In the genomic region with DNA sequence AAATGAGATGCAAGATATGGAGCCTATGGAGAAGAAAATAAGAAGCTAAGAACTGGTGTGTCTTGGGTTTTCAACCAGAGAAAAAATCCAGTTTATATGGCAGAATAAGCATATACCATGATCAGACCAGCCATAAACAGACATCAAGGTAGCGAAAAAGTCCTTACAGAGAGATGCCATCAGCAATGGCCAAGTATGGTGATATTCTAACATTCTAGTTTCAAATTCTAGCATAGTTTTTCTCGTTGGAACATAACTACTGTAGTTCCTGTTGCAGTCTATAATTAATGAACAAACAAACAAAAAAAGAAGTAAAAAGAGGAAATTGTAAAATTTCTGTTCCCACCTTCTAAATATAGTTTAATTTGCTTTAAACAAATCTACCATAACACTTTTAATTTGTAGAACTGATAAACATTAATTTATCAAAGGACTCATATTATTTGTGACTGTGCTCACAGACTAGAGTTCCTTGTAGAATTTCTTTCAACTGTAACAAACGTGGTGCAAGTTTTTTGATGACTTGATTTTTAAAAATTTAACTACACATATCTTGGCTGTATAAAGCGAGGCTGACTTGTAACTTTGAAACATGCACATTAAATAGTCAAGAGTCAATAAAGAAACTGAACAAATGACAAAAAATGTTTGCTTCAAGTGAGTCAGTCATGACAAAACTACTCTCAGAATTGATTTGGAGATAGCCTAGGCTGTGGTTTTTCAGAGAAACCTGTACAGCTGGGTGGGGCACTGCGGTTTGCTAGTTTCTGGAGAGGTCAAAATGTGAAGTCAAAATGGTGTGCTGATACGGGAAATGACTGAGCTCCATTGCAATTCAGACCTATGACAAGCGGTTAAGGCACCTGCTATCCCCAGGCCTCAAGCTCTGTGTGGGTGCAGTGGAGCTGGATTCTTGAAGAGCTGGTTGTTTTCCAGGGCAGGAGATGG, we compare ENCODE assay signal across 8 cellular contexts. TPM values are rescaled to one million over a fixed set of nuclear protein-coding genes. Genes with fewer than 3 reads are reported as not detected.
DNase-seq lines count a peak whose midpoint lies in the region; ATAC-seq and TF ChIP-seq lines count a peak whose summit lies in the region.

No MANE protein-coding gene starts in this region.

- H3K27me3 Mint-ChIP-seq in activated T-cell treated with anti-CD3 and anti-CD28 coated beads, Interleukin-2, amount 50 U/mL, for 24 hours, result no peaks in the 10 kb centered on the region
- no peaks in the 10 kb centered on the region for H3K27me3 Mint-ChIP-seq in stimulated activated memory B cell treated with anti-CD40 and anti-IgM and Interleukin-4, amounts not matched to agents 10 μg/mL and 1 μg/mL and 100 μg/mL, for 72 hours

- H3K9me3 Mint-ChIP-seq in activated T-cell treated with anti-CD3 and anti-CD28 coated beads, Interleukin-2, amount 50 U/mL, for 24 hours, result no peaks in the 10 kb centered on the region
- H3K9me3 Mint-ChIP-seq in stimulated activated memory B cell treated with anti-CD40 and anti-IgM and Interleukin-4, amounts not matched to agents 10 μg/mL and 1 μg/mL and 100 μg/mL, for 72 hours, result no peaks in the 10 kb centered on the region

- H3K27me3 ChIP-seq in kidney epithelial cell (ENCODE audit: control insufficient read depth, insufficient read depth, low read length) (no peaks in the 10 kb centered on the region), esophagus muscularis mucosa (no peaks in the 10 kb centered on the region)

- no peak for TF ChIP-seq CTCF in kidney epithelial cell (IDR thresholded peaks at IDR 0.05; ENCODE audit: insufficient read depth, low read length, poor library complexity, severe bottlenecking)
- no peak for TF ChIP-seq CTCF in esophagus muscularis mucosa (IDR thresholded peaks at IDR 0.05)

- intact Hi-C loops in esophagus muscularis mucosa (cut with DNase I), result loop anchor here (5.0 to 10.0 kb wide), 3 partner anchors 219 to 902 kb away; no protein-coding TSS in a partner anchor

- ATAC-seq in GM18511 (IDR thresholded peaks at IDR 0.05; ENCODE audit: unreplicated experiment), result peak; percentile 78
- peak; percentile 85 for ATAC-seq in HG02885 (IDR thresholded peaks at IDR 0.05; ENCODE audit: poor library complexity, unreplicated experiment)
- ATAC-seq in stimulated activated memory B cell treated with anti-CD40 and anti-IgM and Interleukin-4, amounts not matched to agents 10 μg/mL and 1 μg/mL and 100 μg/mL, for 72 hours, result peak; percentile 93

- no peak for TF ChIP-seq POLR2A in esophagus muscularis mucosa (IDR thresholded peaks at IDR 0.05; ENCODE audit: low read depth)

- no peak overlapping the region for H3K27ac ChIP-seq in esophagus muscularis mucosa (replicated peaks in 1 of 4)

- no peak for TF ChIP-seq EP300 in esophagus muscularis mucosa (IDR thresholded peaks at IDR 0.05)

- no peaks in the 10 kb centered on the region for H3K9me3 ChIP-seq in esophagus muscularis mucosa

- no peak overlapping the region for H3K4me3 ChIP-seq in kidney epithelial cell (ENCODE audit: low read depth, low read length)
- no peak overlapping the region for H3K4me3 ChIP-seq in esophagus muscularis mucosa

- no peaks in the 10 kb centered on the region for H3K36me3 ChIP-seq in kidney epithelial cell (ENCODE audit: control insufficient read depth, insufficient read depth, low read length)
- no peaks in the 10 kb centered on the region for H3K36me3 ChIP-seq in esophagus muscularis mucosa

- peaks cover 75% of the 10 kb centered on the region for H3K4me1 Mint-ChIP-seq in activated T-cell treated with anti-CD3 and anti-CD28 coated beads, Interleukin-2, amount 50 U/mL, for 24 hours (ENCODE audit: low read depth)
- H3K4me1 Mint-ChIP-seq in stimulated activated memory B cell treated with anti-CD40 and anti-IgM and Interleukin-4, amounts not matched to agents 10 μg/mL and 1 μg/mL and 100 μg/mL, for 72 hours, result peaks cover 69% of the 10 kb centered on the region

- H3K4me3 Mint-ChIP-seq in activated T-cell treated with anti-CD3 and anti-CD28 coated beads, Interleukin-2, amount 50 U/mL, for 24 hours, result peak overlapping the region; percentile 45
- H3K4me3 Mint-ChIP-seq in stimulated activated memory B cell treated with anti-CD40 and anti-IgM and Interleukin-4, amounts not matched to agents 10 μg/mL and 1 μg/mL and 100 μg/mL, for 72 hours, result peak overlapping the region; percentile 45

- H3K36me3 Mint-ChIP-seq in activated T-cell treated with anti-CD3 and anti-CD28 coated beads, Interleukin-2, amount 50 U/mL, for 24 hours (ENCODE audit: low read depth), result no peaks in the 10 kb centered on the region
- no peaks in the 10 kb centered on the region for H3K36me3 Mint-ChIP-seq in stimulated activated memory B cell treated with anti-CD40 and anti-IgM and Interleukin-4, amounts not matched to agents 10 μg/mL and 1 μg/mL and 100 μg/mL, for 72 hours

- H3K4me1 ChIP-seq in esophagus muscularis mucosa, result peaks cover 0 to 7% (median 7%) of the 10 kb centered on the region in 4 donors

- H3K27ac Mint-ChIP-seq in activated T-cell treated with anti-CD3 and anti-CD28 coated beads, Interleukin-2, amount 50 U/mL, for 24 hours, result peak overlapping the region; percentile 85
- H3K27ac Mint-ChIP-seq in stimulated activated memory B cell treated with anti-CD40 and anti-IgM and Interleukin-4, amounts not matched to agents 10 μg/mL and 1 μg/mL and 100 μg/mL, for 72 hours, result peak overlapping the region; percentile 96

- WGBS in esophagus muscularis mucosa, result 80% methylated on average over 7 of the region's 7 CpGs

- DNase-seq in OCI-M1 (lab: John Stamatoyannopoulos, UW) (peak; percentile 97), kidney epithelial cell (ENCODE audit: low read depth) (peak; percentile 68), esophagus muscularis mucosa (ENCODE audit: extremely low spot score) (no peak), globus pallidus (ENCODE audit: low spot score) (no peak)
- peak; percentile 79 for DNase-seq in activated T-cell treated with anti-CD3 and anti-CD28 coated beads, Interleukin-2, amount 50 U/mL, for 24 hours

RNA-seq across cellular contexts. Expression of gene CD180, which starts 10.1 kb away (rescaled TPM):
- total RNA-seq in kidney epithelial cell, result 0.04 TPM in 1 of 2 replicates, not detected in the other
- 1 to 10 TPM in 1 of 4 donors, under 1 TPM in 3; 0.42 to 1.8 (median 0.67) TPM for total RNA-seq in esophagus muscularis mucosa

Comparison
In these comparisons a context has a peak if more than half of its experiments do, and no peak if none do; other contexts are left out.
1. DNase-seq: peak in OCI-M1 (single experiment), activated T-cell treated with anti-CD3 and anti-CD28 coated beads, Interleukin-2, amount 50 U/mL, for 24 hours (single experiment) and kidney epithelial cell (single experiment); none in esophagus muscularis mucosa (single experiment) and globus pallidus (single experiment).
2. Peak in every context shown above with its lines, with median percentiles within 50 percentile points of each other: ATAC-seq.